In genomic region chr6:43782764-43783513, GRCh38 we compare ENCODE assay signal across 22 cellular contexts. TPM values are rescaled to one million over a fixed set of nuclear protein-coding genes. Genes with fewer than 3 reads are reported as not detected.
DNase-seq lines count a peak whose midpoint lies in the region; ATAC-seq, FAIRE-seq and TF ChIP-seq lines count a peak whose summit lies in the region.
"Had no signal": no experiment of that assay in that cellular context is flagged by ENCODE, and none has a peak within 500 bp of the region (broad histone marks: within the 10 kb centered on the region; RNA-seq: fewer than 3 reads in every experiment).

No MANE protein-coding gene starts in this region.

- intact Hi-C loops in IMR-90 (cut with micrococcal nuclease), result no loop called here

- no peaks in the 10 kb centered on the region for H3K23me2 ChIP-seq in H1 (ENCODE audit: low read depth, low read length)

- POLR2A ChIA-PET in IMR-90 (lab: Charles Lee; ENCODE audit: unreplicated experiment) (interaction anchor here (0.6 kb wide), 2 partner anchors 9 to 13 kb away, joined by 3 to 4 read pairs; partner anchors contain the start of gene VEGFA), H1 (lab: Charles Lee; ENCODE audit: partially characterized antibody) (interaction anchor here (1.0 to 3.3 kb wide), 9 partner anchors 9 to 288 kb away, joined by 3 to 22 read pairs (median 4); partner anchors contain the start of gene VEGFA)

- H3K9me3 Mint-ChIP-seq in immature natural killer cell, result peaks cover 0 to 3% (median 0%) of the 10 kb centered on the region in 6 donors
- H3K9me3 Mint-ChIP-seq: endodermal cell; HFFc6; natural killer cell; T-helper 2 cell treated with Interferon-gamma antibody and Interleukin-4, amounts not matched to agents 5 μg/mL and 100 μg/mL, for 36 hours had no signal

- no peak overlapping the region for H2BK5ac ChIP-seq in IMR-90 (ENCODE audit: low read depth, low read length, poor library complexity, severe bottlenecking)
- H2BK5ac ChIP-seq in H1 (ENCODE audit: low read depth, low read length), result no peak overlapping the region

- H3K27me3 ChIP-seq in BLaER1 (no peaks in the 10 kb centered on the region), IMR-90 (ENCODE audit: control insufficient read depth, insufficient read depth, low read length) (no peaks in the 10 kb centered on the region), H1 (replicated peaks in 1 of 4; ENCODE audit: control insufficient read depth in 3 of 4, extremely low read depth in 1 of 4, insufficient read depth in 3 of 4, low read length in 3 of 4) (no peaks in the 10 kb centered on the region), osteoblast (ENCODE audit: insufficient read depth, low read length) (no peaks in the 10 kb centered on the region)
- H3K27me3 ChIP-seq: right atrium auricular region had no signal

- in situ Hi-C loops in IMR-90 (cut with MboI; ENCODE audit: low sequenced_read_pairs), result no loop called here

- DNase-seq in IMR-90 (no peak), H1 (ENCODE audit: low read depth in 1 of 2, low spot score in 2 of 2) (no peak), osteoblast (ENCODE audit: insufficient read length, low spot score, missing footprints) (peak; percentile 19), germinal center (ENCODE audit: low spot score) (no peak), immature natural killer cell (no peak), NCI-H2029 treated with DMSO at 0.1 percent for 48 hours (lab: John Stamatoyannopoulos, UW) (no peak), kidney glomerular epithelial cell (lab: John Stamatoyannopoulos, UW) (no peak)
- DNase-seq: activated CD4-positive, alpha-beta T cell treated with anti-CD3 and anti-CD28 coated beads for 48 hours; activated naive CD4-positive, alpha-beta T cell treated with anti-CD3 and anti-CD28 coated beads, Interleukin-2, amount 50 U/mL, for 16 hours; activated T-cell treated with anti-CD3 and anti-CD28 coated beads, Interleukin-2, amount 50 U/mL, for 48 hours; amniotic stem cell; C1 segment of cervical spinal cord; Caco-2; central memory CD4-positive, alpha-beta T cell; endodermal cell; HFFc6; natural killer cell; NCI-H146 had no signal

- no peak overlapping the region for H2BK15ac ChIP-seq in IMR-90 (ENCODE audit: low read depth, low read length)
- no peak overlapping the region for H2BK15ac ChIP-seq in H1 (ENCODE audit: low read length)

- H4K20me1 ChIP-seq in BLaER1, result peaks cover 91% of the 10 kb centered on the region
- peaks cover 92% of the 10 kb centered on the region for H4K20me1 ChIP-seq in IMR-90 (ENCODE audit: insufficient read depth, low read length)
- H4K20me1 ChIP-seq in H1 (replicated peaks in 1 of 2; ENCODE audit: control insufficient read depth in 1 of 2, insufficient read depth in 2 of 2, low read length in 2 of 2), result peaks cover 4 to 13% of the 10 kb centered on the region in 2 experiments
- peaks cover 77% of the 10 kb centered on the region for H4K20me1 ChIP-seq in osteoblast (ENCODE audit: insufficient read depth, low read length)

- H3K4me3 ChIP-seq in BLaER1 (no peak overlapping the region), IMR-90 (ENCODE audit: insufficient read depth, low read depth, low read length) (no peak overlapping the region), H1 (ENCODE audit: extremely low read depth in 1 of 4, insufficient read depth in 2 of 4, low read depth in 3 of 4, low read length in 4 of 4) (no peak overlapping the region), osteoblast (ENCODE audit: insufficient read depth, low read length) (no peak overlapping the region)
- H3K4me3 ChIP-seq: right atrium auricular region had no signal

- H4K91ac ChIP-seq in IMR-90 (ENCODE audit: insufficient read depth, low read depth, low read length) (no peak overlapping the region), H1 (replicated peaks; ENCODE audit: insufficient read length, low read length) (no peak overlapping the region)

- no peak overlapping the region for H3K14ac ChIP-seq in IMR-90 (replicated peaks; ENCODE audit: low read depth, low read length)
- H3K14ac ChIP-seq in H1 (ENCODE audit: insufficient read length), result no peak overlapping the region

- H3K18ac ChIP-seq in IMR-90 (ENCODE audit: low read depth, low read length) (no peak overlapping the region), H1 (ENCODE audit: extremely low read depth, low read length) (no peak overlapping the region)

- TF ChIP-seq RAD21 in IMR-90 (IDR thresholded peaks at IDR 0.05; ENCODE audit: low read length) (no peak), H1 (IDR thresholded peaks at IDR 0.05 in 1 of 2, conservative IDR thresholded peaks at IDR 0.05 in 1 of 2; ENCODE audit: low read depth in 2 of 2, low read length in 2 of 2) (no peak)

- TF ChIP-seq POLR2A in IMR-90 (IDR thresholded peaks at IDR 0.05; ENCODE audit: low read depth, low read length) (peak; percentile 38; the same call in 1 of the 2 replicates), H1 (IDR thresholded peaks at IDR 0.05; ENCODE audit: control extremely low read depth in 1 of 2, low read depth in 2 of 2, low read length in 2 of 2) (no peak)

- H3K27ac Mint-ChIP-seq in immature natural killer cell, result no peak overlapping the region
- H3K27ac Mint-ChIP-seq: HFFc6; natural killer cell; T-helper 2 cell treated with Interferon-gamma antibody and Interleukin-4, amounts not matched to agents 5 μg/mL and 100 μg/mL, for 36 hours had no signal

- H3K56ac ChIP-seq in IMR-90 (ENCODE audit: extremely low read depth, insufficient read depth, low read length), result no peak overlapping the region
- no peak overlapping the region for H3K56ac ChIP-seq in H1 (replicated peaks; ENCODE audit: insufficient read length, low read depth, low read length)

- H3K9ac ChIP-seq in BLaER1 (peak overlapping the region; percentile 29; the same call in 1 of the 2 replicates), IMR-90 (ENCODE audit: low read depth, low read length) (no peak overlapping the region), H1 (replicated peaks in 1 of 4; ENCODE audit: extremely low read depth in 1 of 4, low read depth in 3 of 4, low read length in 3 of 4) (no peak overlapping the region)

- no TSS peak for BruUV-seq in IMR-90 (replicated peaks; lab: Mats Ljungman, UMichigan)

- TF ChIP-seq EP300 in H1 (IDR thresholded peaks at IDR 0.05; ENCODE audit: borderline replicate concordance in 1 of 2, low read depth in 2 of 2, low read length in 2 of 2), result no peak

- H2BK12ac ChIP-seq in H1 (ENCODE audit: low read depth, low read length), result no peak overlapping the region

- H3K4me1 Mint-ChIP-seq in immature natural killer cell, result no peaks in the 10 kb centered on the region
- H3K4me1 Mint-ChIP-seq: endodermal cell, natural killer cell had no signal

- H3K4me1 ChIP-seq in BLaER1, result peaks cover 72% of the 10 kb centered on the region
- peaks cover 2% of the 10 kb centered on the region; the same call in 1 of the 2 replicates for H3K4me1 ChIP-seq in IMR-90 (ENCODE audit: control insufficient read depth, insufficient read depth, low read length)
- no peaks in the 10 kb centered on the region for H3K4me1 ChIP-seq in H1 (replicated peaks in 1 of 4; ENCODE audit: control insufficient read depth in 3 of 4, insufficient read depth in 4 of 4, low read length in 3 of 4)
- H3K4me1 ChIP-seq in osteoblast (ENCODE audit: insufficient read depth, low read length), result no peaks in the 10 kb centered on the region
- H3K4me1 ChIP-seq: Caco-2 had no signal

- peaks cover 0 to 6% (median 0%) of the 10 kb centered on the region in 3 donors for H3K36me3 Mint-ChIP-seq in immature natural killer cell
- H3K36me3 Mint-ChIP-seq: natural killer cell had no signal

- H3K9me1 ChIP-seq in IMR-90 (ENCODE audit: insufficient read depth, low read length), result peaks cover 12% of the 10 kb centered on the region

- H3K4me2 ChIP-seq in BLaER1, result peak overlapping the region; percentile 18; the same call in 1 of the 2 replicates
- no peak overlapping the region for H3K4me2 ChIP-seq in IMR-90 (ENCODE audit: low read depth, low read length)
- H3K4me2 ChIP-seq in H1 (ENCODE audit: insufficient read depth in 1 of 2, low read depth in 2 of 2, low read length in 2 of 2), result no peak overlapping the region
- H3K4me2 ChIP-seq in osteoblast (ENCODE audit: insufficient read depth, low read length), result no peak overlapping the region

- H3K23ac ChIP-seq in IMR-90 (ENCODE audit: low read depth, low read length) (no peak overlapping the region), H1 (ENCODE audit: insufficient read length) (no peak overlapping the region)

- dilution Hi-C loops in IMR-90 (cut with HindIII; ENCODE audit: low sequenced_read_pairs, unreplicated experiment), result no loop called here

- no peak for FAIRE-seq in H1 (lab: Jason Lieb, UNC)

- CTCF ChIA-PET in IMR-90 (lab: Yijun Ruan, JAX), result interaction anchor here (1.3 kb wide), 1 partner anchor 9 kb away, joined by 3 read pairs; no protein-coding TSS in a partner anchor
- CTCF ChIA-PET in H1 (lab: Charles Lee; ENCODE audit: partially characterized antibody), result interaction anchor here (0.9 to 2.0 kb wide), 12 partner anchors 9 to 298 kb away, joined by 3 to 12 read pairs (median 5); partner anchors contain the start of gene VEGFA

- H3K79me2 ChIP-seq in H1 (ENCODE audit: control insufficient read depth in 1 of 2, insufficient read depth in 2 of 2, low read length in 2 of 2) (peaks cover 0 to 3% of the 10 kb centered on the region in 2 experiments; a peak in 1 of 4 replicates), osteoblast (ENCODE audit: insufficient read depth, low read length) (peaks cover 53% of the 10 kb centered on the region)

- no peak for ATAC-seq in IMR-90 (ENCODE audit: low read depth)
- ATAC-seq: natural killer cell, SK-N-SH treated with all-trans-retinoic acid at 6 μM for 48 hours had no signal

- H2BK120ac ChIP-seq in IMR-90 (ENCODE audit: low read depth, low read length) (no peak overlapping the region), H1 (replicated peaks; ENCODE audit: low read depth, low read length) (no peak overlapping the region)

- H2AFZ ChIP-seq in IMR-90 (replicated peaks; ENCODE audit: low read length, poor library complexity) (peak overlapping the region; percentile 5), H1 (ENCODE audit: low read length) (no peak overlapping the region), osteoblast (ENCODE audit: low read length) (no peak overlapping the region)

- H2AK9ac ChIP-seq in IMR-90 (replicated peaks; ENCODE audit: low read depth, low read length, poor library complexity), result no peak overlapping the region

- H3K79me1 ChIP-seq in IMR-90 (ENCODE audit: low read depth in 1 of 2, low read length in 2 of 2) (peaks cover 47 to 68% of the 10 kb centered on the region in 2 experiments), H1 (ENCODE audit: low read depth, low read length) (peaks cover 4% of the 10 kb centered on the region; the same call in 1 of the 2 replicates)

- H3K36me3 ChIP-seq in BLaER1 (peaks cover 84% of the 10 kb centered on the region), IMR-90 (ENCODE audit: control insufficient read depth, insufficient read depth, low read length) (peaks cover 81% of the 10 kb centered on the region), H1 (ENCODE audit: control insufficient read depth in 2 of 4, insufficient read depth in 4 of 4, low read length in 3 of 4) (peaks cover 25 to 79% (median 61%) of the 10 kb centered on the region in 4 experiments), osteoblast (ENCODE audit: insufficient read depth, low read length) (peaks cover 87% of the 10 kb centered on the region)

- no peak for TF ChIP-seq CTCF in IMR-90 (conservative IDR thresholded peaks at IDR 0.05; ENCODE audit: low read depth, low read length)
- no peak for TF ChIP-seq CTCF in H1 (IDR thresholded peaks at IDR 0.05; ENCODE audit: control extremely low read depth in 1 of 3, insufficient read depth in 1 of 3, low read depth in 1 of 3, low read length in 3 of 3)
- no peak for TF ChIP-seq CTCF in osteoblast (IDR thresholded peaks at IDR 0.05; ENCODE audit: extremely low read depth, low read depth, low read length)

- H3K27ac ChIP-seq in BLaER1, result 0 out of 2 replicates have a peak overlapping the region, but pooled peaks have one; percentile 18
- H3K27ac ChIP-seq in IMR-90 (ENCODE audit: insufficient read depth, low read length), result no peak overlapping the region
- H3K27ac ChIP-seq in H1 (ENCODE audit: low read depth, low read length), result no peak overlapping the region
- H3K27ac ChIP-seq in osteoblast (ENCODE audit: low read depth, low read length), result peak overlapping the region; percentile 22

- WGBS in IMR-90 (ENCODE audit: extremely low coverage in 2 of 2, insufficient read length in 1 of 2), 2 experiments, result 90% methylated on average over 2 of the region's 11 CpGs; no CpG with 5 or more reads in 1 of the 2 experiments
- 93% methylated on average over 11 of the region's 11 CpGs; no CpG with 5 or more reads in 1 of the 2 experiments for WGBS in H1 (ENCODE audit: extremely low coverage in 1 of 2, insufficient coverage in 1 of 2, insufficient read length in 1 of 2, insufficient replicate concordance in 2 of 2, low coverage in 1 of 2, low lambda C conversion rate in 2 of 2, missing lambda C conversion rate in 1 of 2), 2 experiments

- peaks cover 1 to 10% (median 6%) of the 10 kb centered on the region in 3 donors for H3K27me3 Mint-ChIP-seq in immature natural killer cell (ENCODE audit: low read depth in 3 of 3)

- H3K9me3 ChIP-seq in BLaER1, result no peaks in the 10 kb centered on the region
- no peaks in the 10 kb centered on the region for H3K9me3 ChIP-seq in IMR-90 (ENCODE audit: control insufficient read depth, insufficient read depth, low read length)
- no peaks in the 10 kb centered on the region for H3K9me3 ChIP-seq in H1 (ENCODE audit: insufficient read depth in 2 of 2, low read depth in 1 of 2, low read length in 1 of 2)
- H3K9me3 ChIP-seq in osteoblast (ENCODE audit: low read depth, low read length), result no peaks in the 10 kb centered on the region
- H3K9me3 ChIP-seq: Caco-2, right atrium auricular region had no signal

- no peak overlapping the region for H3K4ac ChIP-seq in IMR-90 (ENCODE audit: low read depth, low read length)
- no peak overlapping the region for H3K4ac ChIP-seq in H1 (replicated peaks; ENCODE audit: insufficient read length, low read depth, low read length)

- no peak overlapping the region for H3K4me3 Mint-ChIP-seq in immature natural killer cell
- H3K4me3 Mint-ChIP-seq: endodermal cell; HFFc6; natural killer cell; T-helper 2 cell treated with Interferon-gamma antibody and Interleukin-4, amounts not matched to agents 5 μg/mL and 100 μg/mL, for 36 hours had no signal

- H2AK5ac ChIP-seq in IMR-90 (ENCODE audit: low read depth, low read length) (no peak overlapping the region), H1 (ENCODE audit: low read depth, low read length) (no peak overlapping the region)

- H2BK20ac ChIP-seq in IMR-90 (ENCODE audit: low read depth, low read length), result no peak overlapping the region
- no peak overlapping the region for H2BK20ac ChIP-seq in H1 (ENCODE audit: low read length)

- no peak overlapping the region for H4K5ac ChIP-seq in IMR-90 (ENCODE audit: low read depth, low read length)
- H4K5ac ChIP-seq in H1 (ENCODE audit: insufficient read length, low read depth, low read length), result no peak overlapping the region

- H4K8ac ChIP-seq in IMR-90 (ENCODE audit: low read depth in 2 of 2, low read length in 2 of 2) (no peak overlapping the region), H1 (ENCODE audit: extremely low read depth, insufficient read depth, low read length) (peak overlapping the region; percentile 17)

RNA-seq across cellular contexts. Expression of gene VEGFA, which starts 12.9 kb away (rescaled TPM):
- total RNA-seq in IMR-90 (2012; rRNA removed), result 156 and 190 TPM in 2 replicates
- 211 and 234 TPM in 2 replicates for polyA plus RNA-seq in IMR-90 (2012; rRNA removed)
- 69.3 and 213 TPM in 2 replicates for polyA plus RNA-seq in IMR-90 (2012; cell fraction: cytosol; rRNA removed)
- polyA plus RNA-seq in IMR-90 (2012; cell fraction: nucleus; rRNA removed; ENCODE audit: low replicate concordance), result 853 and 1,420 TPM in 2 replicates
- total RNA-seq in H1 (2021; fragmentation: NEBNext Ultra II Directional; extraction: Animal tissue kit (Norgen Biotek cat#: 25700)), result 40.7 and 42.2 TPM in 2 replicates
- 58.5 and 78.3 TPM in 2 replicates for polyA plus RNA-seq in H1 (2011; rRNA removed)
- 91.7 TPM for polyA plus RNA-seq in H1 (2011; cell fraction: cytosol; rRNA removed)
- polyA plus RNA-seq in H1 (2011; cell fraction: nucleus; rRNA removed), result 197 TPM
- 39.9 to 45.4 TPM (median 43.0 TPM) in 4 replicates for polyA plus RNA-seq in H1 (2012, experiment 1 of 2)
- polyA plus RNA-seq in H1 (2012, experiment 2 of 2), result 28.1 TPM
- polyA plus RNA-seq in H1 (2013, experiment 1 of 2), result 33.6 TPM
- polyA plus RNA-seq in H1 (2013, experiment 2 of 2), result 37.0 TPM
- polyA minus RNA-seq in H1 (2011; rRNA and poly(A)+ RNA removed), result 167 and 198 TPM in 2 replicates
- 42.9 TPM for polyA minus RNA-seq in H1 (2011; cell fraction: cytosol; rRNA and poly(A)+ RNA removed)
- 91.6 TPM for polyA minus RNA-seq in H1 (2011; cell fraction: nucleus; rRNA and poly(A)+ RNA removed)
- 152 and 193 TPM in 2 replicates for total RNA-seq in osteoblast
- 1 to 10 TPM in 2 of 3 donors, under 1 TPM in 1; 0.30 to 2.4 (median 2.1) TPM for polyA plus RNA-seq in immature natural killer cell

Comparison
In these comparisons a context has a peak if more than half of its experiments do, and no peak if none do; other contexts are left out.
1. H3K27ac ChIP-seq: peak in BLaER1 (single experiment) and osteoblast (single experiment); none in IMR-90 (single experiment) and H1 (single experiment).